8 cellular contexts compared by ENCODE assay signal in genomic region chr20:31712564-31713311, GRCh38. TPM values are rescaled to one million over a fixed set of nuclear protein-coding genes. Genes with fewer than 3 reads are reported as not detected.
DNase-seq lines count a peak whose midpoint lies in the region; ATAC-seq and TF ChIP-seq lines count a peak whose summit lies in the region.

No MANE protein-coding gene starts in this region.

- H3K4me3 ChIP-seq in RWPE2 (ENCODE audit: severe bottlenecking), result no peak overlapping the region
- no peak overlapping the region for H3K4me3 ChIP-seq in epithelial cell of esophagus (ENCODE audit: low read length)
- no peak overlapping the region for H3K4me3 ChIP-seq in mesodermal cell (ENCODE audit: extremely low read depth, insufficient read depth, low read length, poor library complexity, severe bottlenecking)
- peak overlapping the region; percentile 8 to 35 (median 25) for H3K4me3 ChIP-seq in tibial nerve

- DNase-seq in GM04504 (ENCODE audit: low read depth), result peak; percentile 59
- DNase-seq in RWPE2 (ENCODE audit: low spot score), result peak; percentile 97
- peak; percentile 79 for DNase-seq in epithelial cell of esophagus (ENCODE audit: low read depth)
- DNase-seq in tibial nerve (ENCODE audit: low spot score in 2 of 2), result peak; percentile 85 to 94
- no peak for DNase-seq in NAMALWA (ENCODE audit: low spot score)

- WGBS in mesodermal cell (ENCODE audit: insufficient coverage in 2 of 2), 2 experiments, result 46 to 55% methylated on average over 6 to 7 of the region's 8 CpGs
- 5 to 15% methylated on average over 8 of the region's 8 CpGs for WGBS in tibial nerve, 2 donors

- ATAC-seq in RWPE2 (ENCODE audit: low read depth) (peak; percentile 61), HG03045 (IDR thresholded peaks at IDR 0.05; ENCODE audit: unreplicated experiment) (no peak), GM21619 (IDR thresholded peaks at IDR 0.05; ENCODE audit: unreplicated experiment) (no peak)

- no peaks in the 10 kb centered on the region for H3K27me3 ChIP-seq in RWPE2 (ENCODE audit: insufficient read depth, poor library complexity, severe bottlenecking)
- H3K27me3 ChIP-seq in tibial nerve, result no peaks in the 10 kb centered on the region

- TF ChIP-seq EP300 in tibial nerve (IDR thresholded peaks at IDR 0.05), result peak; percentile 100

- H3K36me3 ChIP-seq in RWPE2 (ENCODE audit: low read depth) (peaks cover 92% of the 10 kb centered on the region), mesodermal cell (ENCODE audit: control insufficient read depth, insufficient read depth, low read length) (peaks cover 75% of the 10 kb centered on the region), tibial nerve (peaks cover 0 to 26% (median 0%) of the 10 kb centered on the region in 3 donors)

- H3K4me1 ChIP-seq in RWPE2 (ENCODE audit: insufficient read depth, poor library complexity, severe bottlenecking) (peaks cover 86% of the 10 kb centered on the region), mesodermal cell (ENCODE audit: control insufficient read depth, insufficient read depth, low read length, poor library complexity, severe bottlenecking) (peaks cover 64% of the 10 kb centered on the region), tibial nerve (peaks cover 5 to 97% (median 88%) of the 10 kb centered on the region in 4 donors)

- H3K9me3 ChIP-seq in RWPE2 (ENCODE audit: severe bottlenecking) (no peaks in the 10 kb centered on the region), mesodermal cell (ENCODE audit: control insufficient read depth, low read length) (no peaks in the 10 kb centered on the region), tibial nerve (no peaks in the 10 kb centered on the region)

- H3K27ac ChIP-seq in RWPE2 (ENCODE audit: poor library complexity, severe bottlenecking), result peak overlapping the region; percentile 99
- peak overlapping the region; percentile 100 for H3K27ac ChIP-seq in mesodermal cell (ENCODE audit: low read depth, low read length, severe bottlenecking)
- peak overlapping the region; percentile 90 to 100 (median 100) for H3K27ac ChIP-seq in tibial nerve

- peak in 1 of 2 donors; percentile 44 for TF ChIP-seq POLR2A in tibial nerve (IDR thresholded peaks at IDR 0.05)

- TF ChIP-seq CTCF in RWPE2 (IDR thresholded peaks at IDR 0.05; ENCODE audit: poor library complexity, severe bottlenecking), result no peak
- no peak for TF ChIP-seq CTCF in epithelial cell of esophagus (IDR thresholded peaks at IDR 0.05; ENCODE audit: insufficient read depth, low read depth, low read length, missing control alignments)
- no peak for TF ChIP-seq CTCF in tibial nerve (IDR thresholded peaks at IDR 0.05)

RNA-seq across cellular contexts. Expression of gene BCL2L1, which starts 9.9 kb away (rescaled TPM):
- 39.7 TPM for polyA plus RNA-seq in mesodermal cell (2013, experiment 1 of 2)
- 34.7 TPM for polyA plus RNA-seq in mesodermal cell (2013, experiment 2 of 2)
- total RNA-seq in tibial nerve, result 100 to 1,000 TPM; 105 to 138 (median 119) TPM

RNA-seq across cellular contexts. Expression of gene TPX2, which starts 26.4 kb away (rescaled TPM):
- 94.0 TPM for polyA plus RNA-seq in mesodermal cell (2013, experiment 1 of 2)
- 110 TPM for polyA plus RNA-seq in mesodermal cell (2013, experiment 2 of 2)
- 1 to 10 TPM in 1 of 4 donors, under 1 TPM in 3; 0.21 to 2.7 (median 0.40) TPM for total RNA-seq in tibial nerve

Comparison
In these comparisons a context has a peak if more than half of its experiments do, and no peak if none do; other contexts are left out.
1. H3K4me3 ChIP-seq: peak in tibial nerve (4 of 4); none in RWPE2 (single experiment), epithelial cell of esophagus (single experiment) and mesodermal cell (single experiment).
2. Peak in every context shown above with its lines, with median percentiles within 50 percentile points of each other: H3K27ac ChIP-seq.